In the genomic region with DNA sequence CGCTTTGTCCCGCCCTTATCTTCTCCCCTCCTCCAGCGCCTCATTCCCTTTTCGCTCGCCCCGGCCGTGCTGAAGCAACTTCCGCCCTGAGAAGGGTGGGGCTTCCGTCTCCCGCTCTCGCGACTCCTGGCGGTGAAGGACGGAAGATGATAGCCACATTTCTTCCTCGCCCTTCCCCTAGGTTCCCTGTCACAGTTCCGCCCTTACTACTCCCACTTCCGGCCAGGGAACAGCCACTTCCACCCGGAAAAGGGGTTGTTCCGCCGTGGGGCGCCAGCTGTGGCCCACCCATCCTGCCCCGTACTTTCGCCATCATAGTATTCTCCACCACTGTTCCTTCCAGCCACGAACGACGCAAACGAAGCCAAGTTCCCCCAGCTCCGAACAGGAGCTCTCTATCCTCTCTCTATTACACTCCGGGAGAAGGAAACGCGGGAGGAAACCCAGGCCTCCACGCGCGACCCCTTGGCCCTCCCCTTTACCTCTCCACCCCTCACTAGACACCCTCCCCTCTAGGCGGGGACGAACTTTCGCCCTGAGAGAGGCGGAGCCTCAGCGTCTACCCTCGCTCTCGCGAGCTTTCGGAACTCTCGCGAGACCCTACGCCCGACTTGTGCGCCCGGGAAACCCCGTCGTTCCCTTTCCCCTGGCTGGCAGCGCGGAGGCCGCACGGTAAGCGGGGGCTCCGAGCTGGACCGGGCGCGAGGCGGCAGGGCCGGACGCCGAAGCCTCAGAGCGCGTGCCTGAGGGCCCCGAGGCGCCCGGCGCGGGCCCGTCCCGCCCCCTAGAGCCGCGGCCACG, we compare ENCODE assay signal across 8 cellular contexts. TPM values are rescaled to one million over a fixed set of nuclear protein-coding genes. Genes with fewer than 3 reads are reported as not detected.
DNase-seq lines count a peak whose midpoint lies in the region; ATAC-seq and TF ChIP-seq lines count a peak whose summit lies in the region.

A gene (plus strand): TSS at position 638 of the 801 bp plus-strand sequence. CDS start 520 bp downstream, outside the sequence.

- peak; percentile 73 for ATAC-seq in GM19025 (IDR thresholded peaks at IDR 0.05; ENCODE audit: low read depth, unreplicated experiment)
- ATAC-seq in HG03342 (IDR thresholded peaks at IDR 0.05; ENCODE audit: unreplicated experiment), result peak; percentile 74

- H3K4me1 Mint-ChIP-seq in immature natural killer cell, result peaks cover 48 to 54% of the 10 kb centered on the region in 2 donors

- H3K9me3 ChIP-seq in spleen, result no peaks in the 10 kb centered on the region

- intact Hi-C loops in spleen (cut with DNase I; ENCODE audit: low total_unique reads), result no loop called here

- H3K4me3 ChIP-seq in spleen, result peak within 1 kb of the TSS; percentile 58 to 99 (median 96)

- 0 to 1% (median 0%) methylated on average over 46 to 76 of the region's 76 CpGs for WGBS in spleen, 5 donors

- DNase-seq in AG20443 (ENCODE audit: low spot score) (peak; percentile 97), NCI-H345 treated with DMSO at 0.1 percent for 48 hours (lab: John Stamatoyannopoulos, UW; ENCODE audit: unreplicated experiment) (peak; percentile 84), immature natural killer cell (peak; percentile 98 to 99 (median 99)), spleen (peak; percentile 99)
- peak; percentile 92 to 97 (median 96) for DNase-seq in activated CD4-positive, CD25-positive, alpha-beta regulatory T cell (lab: John Stamatoyannopoulos, UW)
- DNase-seq in central memory CD4-positive, alpha-beta T cell, result peak; percentile 97

- H3K4me3 Mint-ChIP-seq in immature natural killer cell, result peak within 1 kb of the TSS; percentile 91 to 98 (median 93)

- H3K9me3 Mint-ChIP-seq in immature natural killer cell, result no peaks in the 10 kb centered on the region

- H3K27ac Mint-ChIP-seq in immature natural killer cell, result peak within 1 kb of the TSS; percentile 91 to 99 (median 98)

- peaks cover 31 to 56% (median 52%) of the 10 kb centered on the region in 6 donors for H3K4me1 ChIP-seq in spleen

- peak; percentile 48 to 75 (median 51) for TF ChIP-seq POLR2A in spleen (IDR thresholded peaks at IDR 0.05)

- H3K27me3 ChIP-seq in spleen (replicated peaks in 1 of 7), result no peaks in the 10 kb centered on the region

- TF ChIP-seq CTCF in spleen (IDR thresholded peaks at IDR 0.05 in 8 of 11, conservative IDR thresholded peaks at IDR 0.05 in 3 of 11), result peak; percentile 53 to 95 (median 84)

- peaks cover 11 to 26% (median 15%) of the 10 kb centered on the region in 3 donors for H3K36me3 Mint-ChIP-seq in immature natural killer cell

- peaks cover 6 to 41% (median 37%) of the 10 kb centered on the region in 6 donors for H3K36me3 ChIP-seq in spleen

- peaks cover 1 to 10% (median 9%) of the 10 kb centered on the region in 3 donors for H3K27me3 Mint-ChIP-seq in immature natural killer cell (ENCODE audit: low read depth in 3 of 3)

- peak within 1 kb of the TSS; percentile 92 to 99 (median 96) for H3K27ac ChIP-seq in spleen

RNA-seq across cellular contexts. Expression of the gene that starts here (rescaled TPM):
- 1,000 to 10,000 TPM; 2,260 to 5,043 (median 3,564) TPM for polyA plus RNA-seq in immature natural killer cell
- 1,000 to 10,000 TPM in 4 of 7 donors, 100 to 1,000 TPM in 3; 744 to 2,126 (median 1,870) TPM for total RNA-seq in spleen
- polyA plus RNA-seq in spleen, result 1,000 to 10,000 TPM; 5,153 to 8,491 (median 7,946) TPM

Comparison
In these comparisons a context has a peak if more than half of its experiments do, and no peak if none do; other contexts are left out.
1. Peak in every context shown above with its lines: DNase-seq, ATAC-seq, H3K4me3 ChIP-seq and H3K27ac ChIP-seq.